20 cellular contexts compared by ENCODE assay signal in genomic region chr2:232997749-232998665, GRCh38. TPM values are rescaled to one million over a fixed set of nuclear protein-coding genes. Genes with fewer than 3 reads are reported as not detected.
DNase-seq lines count a peak whose midpoint lies in the region; ATAC-seq and TF ChIP-seq lines count a peak whose summit lies in the region.
"Had no signal": no experiment of that assay in that cellular context is flagged by ENCODE, and none has a peak within 500 bp of the region (broad histone marks: within the 10 kb centered on the region; RNA-seq: fewer than 3 reads in every experiment).

No MANE protein-coding gene starts in this region.

- H3K4me3 Mint-ChIP-seq in activated T-cell treated with anti-CD3 and anti-CD28 coated beads, Interleukin-2, amount 50 U/mL, for 72 hours, result no peak overlapping the region
- H3K4me3 Mint-ChIP-seq: CD4-positive, alpha-beta memory T cell had no signal

- no peak for ATAC-seq in activated T-cell treated with anti-CD3 and anti-CD28 coated beads, Interleukin-2, amount 50 U/mL, for 72 hours (replicated peaks in 1 of 2)
- peak; percentile 20 for ATAC-seq in left lobe of liver
- no peak for ATAC-seq in HG03520 (IDR thresholded peaks at IDR 0.05; ENCODE audit: unreplicated experiment)
- no peak for ATAC-seq in body of pancreas

- no peaks in the 10 kb centered on the region for H3K36me3 Mint-ChIP-seq in activated T-cell treated with anti-CD3 and anti-CD28 coated beads, Interleukin-2, amount 50 U/mL, for 72 hours (ENCODE audit: insufficient read depth in 2 of 2)
- H3K36me3 Mint-ChIP-seq: CD4-positive, alpha-beta memory T cell had no signal

- no peaks in the 10 kb centered on the region for H3K9me3 ChIP-seq in tibial artery
- H3K9me3 ChIP-seq in body of pancreas, result no peaks in the 10 kb centered on the region

- H3K27ac ChIP-seq in tibial artery, result no peak overlapping the region
- H3K27ac ChIP-seq in body of pancreas, result no peak overlapping the region
- H3K27ac ChIP-seq: RWPE1 had no signal

- no peak for TF ChIP-seq CTCF in tibial artery (IDR thresholded peaks at IDR 0.05)
- TF ChIP-seq CTCF in body of pancreas (IDR thresholded peaks at IDR 0.05), result no peak

- no peaks in the 10 kb centered on the region for H3K36me3 ChIP-seq in tibial artery
- H3K36me3 ChIP-seq in body of pancreas (replicated peaks in 1 of 2; ENCODE audit: insufficient read depth in 1 of 2, low read depth in 2 of 2), result no peaks in the 10 kb centered on the region

- no peaks in the 10 kb centered on the region for H3K4me1 Mint-ChIP-seq in activated T-cell treated with anti-CD3 and anti-CD28 coated beads, Interleukin-2, amount 50 U/mL, for 72 hours (ENCODE audit: low read depth)
- H3K4me1 Mint-ChIP-seq: CD4-positive, alpha-beta memory T cell had no signal

- H3K9me3 Mint-ChIP-seq in activated T-cell treated with anti-CD3 and anti-CD28 coated beads, Interleukin-2, amount 50 U/mL, for 72 hours, result no peaks in the 10 kb centered on the region
- H3K9me3 Mint-ChIP-seq: CD4-positive, alpha-beta memory T cell had no signal

- no peaks in the 10 kb centered on the region for H3K4me1 ChIP-seq in tibial artery
- no peaks in the 10 kb centered on the region for H3K4me1 ChIP-seq in body of pancreas

- H3K27me3 Mint-ChIP-seq in activated T-cell treated with anti-CD3 and anti-CD28 coated beads, Interleukin-2, amount 50 U/mL, for 72 hours (ENCODE audit: low read depth), result no peaks in the 10 kb centered on the region

- intact Hi-C loops in posterior cingulate gyrus (cut with DNase I), result no loop called here
- intact Hi-C loops in tibial artery (cut with DNase I; ENCODE audit: low total_unique reads), result no loop called here
- intact Hi-C loops in body of pancreas (cut with DNase I), result no loop called here

- H3K4me3 ChIP-seq in tibial artery (no peak overlapping the region), body of pancreas (no peak overlapping the region)

- H3K27ac Mint-ChIP-seq in activated T-cell treated with anti-CD3 and anti-CD28 coated beads, Interleukin-2, amount 50 U/mL, for 72 hours, result peak overlapping the region; percentile 48

- H3K27me3 ChIP-seq in tibial artery (no peaks in the 10 kb centered on the region), body of pancreas (no peaks in the 10 kb centered on the region)

- 89 to 92% methylated on average over 12 to 18 of the region's 18 CpGs for WGBS in body of pancreas, 2 donors

- DNase-seq in activated T-cell treated with anti-CD3 and anti-CD28 coated beads, Interleukin-2, amount 50 U/mL, for 72 hours, result no peak
- no peak for DNase-seq in activated T-cell treated with anti-CD3 and anti-CD28 coated beads, Interleukin-2, amount 50 U/mL, for 48 hours
- peak; percentile 37 for DNase-seq in left lobe of liver (ENCODE audit: low spot score)
- peak in 7 of 10 donors; percentile 22 to 90 (median 65) for DNase-seq in posterior cingulate gyrus
- DNase-seq in tibial artery, result no peak
- DNase-seq in body of pancreas, result no peak
- DNase-seq in nucleus accumbens (lab: John Stamatoyannopoulos, UW), result no peak
- DNase-seq: 8988T; CD4-positive, alpha-beta memory T cell; DMS79; HCEC 1CT; KG1; NCI-H1048; NCI-H146; NCI-H2081; NCI-H748 treated with DMSO at 0.1 percent for 48 hours had no signal

- TF ChIP-seq POLR2A in body of pancreas (IDR thresholded peaks at IDR 0.05), result no peak

RNA-seq across cellular contexts. Expression of gene NGEF, which starts 15.0 kb away (rescaled TPM):
- 1 to 10 TPM in 1 of 2 donors, under 1 TPM in 1; 0.55 to 2.3 TPM for total RNA-seq in activated T-cell treated with anti-CD3 and anti-CD28 coated beads, Interleukin-2, amount 50 U/mL, for 72 hours
- 23.7 TPM for total RNA-seq in left lobe of liver
- 1 to 10 TPM; 4.9 to 7.0 TPM for total RNA-seq in body of pancreas
- total RNA-seq: CD4-positive, alpha-beta memory T cell had no signal

RNA-seq across cellular contexts. Expression of gene NEU2, which starts 34.5 kb away (rescaled TPM):
- not detected for total RNA-seq in activated T-cell treated with anti-CD3 and anti-CD28 coated beads, Interleukin-2, amount 50 U/mL, for 72 hours
- total RNA-seq in left lobe of liver (not detected), body of pancreas (not detected)
- total RNA-seq: CD4-positive, alpha-beta memory T cell; G401; NCI-H460 had no signal

Comparison
In these comparisons a context has a peak if more than half of its experiments do, and no peak if none do; other contexts are left out.
1. DNase-seq: peak in left lobe of liver (single experiment) and posterior cingulate gyrus (7 of 10); none in activated T-cell treated with anti-CD3 and anti-CD28 coated beads, Interleukin-2, amount 50 U/mL, for 72 hours (0 of 2), activated T-cell treated with anti-CD3 and anti-CD28 coated beads, Interleukin-2, amount 50 U/mL, for 48 hours (0 of 2), tibial artery (0 of 2), body of pancreas (0 of 4) and nucleus accumbens (0 of 56).